16 cellular contexts compared by ENCODE assay signal in genomic region chr1:56452027-56453011, GRCh38.
A peak's percentile ranks its signal among the peaks of the same experiment; 100 is the strongest.
DNase-seq lines count a peak whose midpoint lies in the region; ATAC-seq and TF ChIP-seq lines count a peak whose summit lies in the region.
"Had no signal": no experiment of that assay in that cellular context is flagged by ENCODE, and none has a peak within 500 bp of the region (broad histone marks: within the 10 kb centered on the region; RNA-seq: fewer than 3 reads in every experiment).

No MANE protein-coding gene starts in this region.

- TF ChIP-seq POLR2A in suprapubic skin (IDR thresholded peaks at IDR 0.05) = no peak

- CTCF ChIA-PET in HEK293 (lab: Yijun Ruan, JAX) = no interaction called here

- H3K4me1 ChIP-seq in HEK293 (ENCODE audit: control insufficient read depth, insufficient read depth, low read length) (0 out of 2 replicates have a peak, but pooled peaks cover 2% of the 10 kb centered on the region), colonic mucosa (no peaks in the 10 kb centered on the region), lower lobe of right lung (peaks cover 23% of the 10 kb centered on the region), suprapubic skin (peaks cover 12% of the 10 kb centered on the region)

- H3K9me3 ChIP-seq in HEK293 (ENCODE audit: control insufficient read depth, insufficient read depth, low read depth, low read length) = no peaks in the 10 kb centered on the region
- H3K9me3 ChIP-seq in colonic mucosa = no peaks in the 10 kb centered on the region
- no peaks in the 10 kb centered on the region for H3K9me3 ChIP-seq in lower lobe of right lung
- H3K9me3 ChIP-seq in suprapubic skin = no peaks in the 10 kb centered on the region
- H3K9me3 ChIP-seq: HAP-1 had no signal

- POLR2A ChIA-PET in HEK293 (lab: Yijun Ruan, JAX) = no interaction called here

- ATAC-seq in lower lobe of right lung (peak; percentile 53 to 58), GM21367 (IDR thresholded peaks at IDR 0.05; ENCODE audit: unreplicated experiment) (no peak), GM19455 (IDR thresholded peaks at IDR 0.05; ENCODE audit: unreplicated experiment) (no peak)

- intact Hi-C loops in colonic mucosa (cut with DNase I) (no loop called here), lower lobe of right lung (cut with DNase I) (no loop called here)

- no peak overlapping the region for H3K4me3 ChIP-seq in HEK293 (ENCODE audit: low read depth, low read length)
- H3K4me3 ChIP-seq in colonic mucosa = no peak overlapping the region
- no peak overlapping the region for H3K4me3 ChIP-seq in lower lobe of right lung
- H3K4me3 ChIP-seq in suprapubic skin = no peak overlapping the region
- H3K4me3 ChIP-seq: HAP-1, SK-N-MC had no signal

- H3K27ac ChIP-seq in HEK293 (ENCODE audit: extremely low read depth, low read depth, low read length) (no peak overlapping the region), colonic mucosa (peak overlapping the region; percentile 46), lower lobe of right lung (peak overlapping the region; percentile 16), suprapubic skin (peak overlapping the region; percentile 25)
- H3K27ac ChIP-seq: SK-N-MC, VCaP had no signal

- H3K27me3 ChIP-seq in colonic mucosa = no peaks in the 10 kb centered on the region
- no peaks in the 10 kb centered on the region for H3K27me3 ChIP-seq in lower lobe of right lung (ENCODE audit: low read depth)
- no peaks in the 10 kb centered on the region for H3K27me3 ChIP-seq in suprapubic skin

- no peak for TF ChIP-seq CTCF in HEK293 (tag by site-specific recombination; IDR thresholded peaks at IDR 0.05)
- TF ChIP-seq CTCF in colonic mucosa (IDR thresholded peaks at IDR 0.05) = no peak
- no peak for TF ChIP-seq CTCF in lower lobe of right lung (IDR thresholded peaks at IDR 0.05)
- no peak for TF ChIP-seq CTCF in suprapubic skin (IDR thresholded peaks at IDR 0.05)

- no peaks in the 10 kb centered on the region for H3K36me3 ChIP-seq in HEK293 (ENCODE audit: control insufficient read depth in 2 of 2, insufficient read depth in 1 of 2, low read length in 2 of 2)
- H3K36me3 ChIP-seq in colonic mucosa = no peaks in the 10 kb centered on the region
- H3K36me3 ChIP-seq in lower lobe of right lung = no peaks in the 10 kb centered on the region
- no peaks in the 10 kb centered on the region for H3K36me3 ChIP-seq in suprapubic skin
- H3K36me3 ChIP-seq: HAP-1 had no signal

- WGBS in suprapubic skin = 54% methylated on average over 3 of the region's 3 CpGs

- TF ChIP-seq EP300 in suprapubic skin (IDR thresholded peaks at IDR 0.05) = no peak

- no peak overlapping the region for H3K9ac ChIP-seq in colonic mucosa (ENCODE audit: low read depth in 2 of 2, low read length in 2 of 2)

- DNase-seq in colonic mucosa (no peak), lower lobe of right lung (no peak), suprapubic skin (ENCODE audit: low spot score in 2 of 2) (no peak), HK-2 (ENCODE audit: unreplicated experiment) (no peak), iPS-NIHi11 (ENCODE audit: low spot score) (no peak)
- DNase-seq: activated naive CD4-positive, alpha-beta T cell treated with anti-CD3 and anti-CD28 coated beads, Interleukin-2, amount 50 U/mL, for 16 hours; midbrain; MM.1S; NCI-H2081 treated with DMSO at 0.1 percent for 48 hours; stimulated activated CD4-positive, alpha-beta T cell treated with anti-CD3 and anti-CD28 coated beads, Interleukin-2, amount 100 ng/mL, for 48 hours had no signal

TF ChIP-seq in HEK293, 187 proteins besides CTCF, POLR2A, EP300 and RAD21:
- TF ChIP-seq ZBTB10 (tag by site-specific recombination; IDR thresholded peaks at IDR 0.05) = no peak
- peak; percentile 60; the same call in 1 of the 2 replicates for TF ChIP-seq OSR2 (tag by site-specific recombination; IDR thresholded peaks at IDR 0.05)
- TF ChIP-seq ZFP37 (tag by site-specific recombination; IDR thresholded peaks at IDR 0.05) = no peak
- TF ChIP-seq ZNF548 (tag by site-specific recombination; IDR thresholded peaks at IDR 0.05) = no peak
- peak; percentile 80 for TF ChIP-seq WT1 (tag by site-specific recombination; IDR thresholded peaks at IDR 0.05)
- no peak for TF ChIP-seq BCL11A (tag by site-specific recombination; IDR thresholded peaks at IDR 0.05; ENCODE audit: low read depth)
- TF ChIP-seq PRDM6 (tag by site-specific recombination; IDR thresholded peaks at IDR 0.05) = peak; percentile 45; the same call in 1 of the 2 replicates
- TF ChIP-seq ZNF785 (tag by site-specific recombination; IDR thresholded peaks at IDR 0.05) = no peak
- TF ChIP-seq FEZF1 (tag by site-specific recombination; IDR thresholded peaks at IDR 0.05) = peak; percentile 77
- peak; percentile 79 for TF ChIP-seq GLIS1 (tag by site-specific recombination; IDR thresholded peaks at IDR 0.05)
- TF ChIP-seq ZNF776 (tag by site-specific recombination; IDR thresholded peaks at IDR 0.05; ENCODE audit: borderline replicate concordance) = no peak
- TF ChIP-seq, protein P1, sequence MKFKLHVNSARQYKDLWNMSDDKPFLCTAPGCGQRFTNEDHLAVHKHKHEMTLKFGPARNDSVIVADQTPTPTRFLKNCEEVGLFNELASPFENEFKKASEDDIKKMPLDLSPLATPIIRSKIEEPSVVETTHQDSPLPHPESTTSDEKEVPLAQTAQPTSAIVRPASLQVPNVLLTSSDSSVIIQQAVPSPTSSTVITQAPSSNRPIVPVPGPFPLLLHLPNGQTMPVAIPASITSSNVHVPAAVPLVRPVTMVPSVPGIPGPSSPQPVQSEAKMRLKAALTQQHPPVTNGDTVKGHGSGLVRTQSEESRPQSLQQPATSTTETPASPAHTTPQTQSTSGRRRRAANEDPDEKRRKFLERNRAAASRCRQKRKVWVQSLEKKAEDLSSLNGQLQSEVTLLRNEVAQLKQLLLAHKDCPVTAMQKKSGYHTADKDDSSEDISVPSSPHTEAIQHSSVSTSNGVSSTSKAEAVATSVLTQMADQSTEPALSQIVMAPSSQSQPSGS (tag by site-specific recombination; IDR thresholded peaks at IDR 0.05; ENCODE audit: low read depth) = no peak
- no peak for TF ChIP-seq ZNF202 (tag by site-specific recombination; IDR thresholded peaks at IDR 0.05; ENCODE audit: borderline replicate concordance)
- no peak for TF ChIP-seq ZNF623 (tag by site-specific recombination; IDR thresholded peaks at IDR 0.05)
- no peak for TF ChIP-seq ZNF514 (tag by site-specific recombination; IDR thresholded peaks at IDR 0.05)
- TF ChIP-seq ZNF621 (tag by site-specific recombination; IDR thresholded peaks at IDR 0.05) = no peak

Comparison
In these comparisons a context has a peak if more than half of its experiments do, and no peak if none do; other contexts are left out.
1. ATAC-seq: peak in lower lobe of right lung (2 of 2); none in GM21367 (single experiment) and GM19455 (single experiment).